Comparison of ENCODE assay signal across 8 cellular contexts in genomic region chrX:48802813-48803261, GRCh38. TPM values are rescaled to one million over a fixed set of nuclear protein-coding genes. Genes with fewer than 3 reads are reported as not detected.
DNase-seq lines count a peak whose midpoint lies in the region; ATAC-seq and TF ChIP-seq lines count a peak whose summit lies in the region.

No MANE protein-coding gene starts in this region.

- no peak for TF ChIP-seq EP300 in sigmoid colon (IDR thresholded peaks at IDR 0.05)

- TF ChIP-seq CTCF in GM12864 (IDR thresholded peaks at IDR 0.05; ENCODE audit: low read depth, low read length, missing control alignments) (no peak), fibroblast of pulmonary artery (IDR thresholded peaks at IDR 0.05; ENCODE audit: low read length, missing control alignments) (no peak), sigmoid colon (IDR thresholded peaks at IDR 0.05) (no peak)

- no peaks in the 10 kb centered on the region for H3K27me3 ChIP-seq in sigmoid colon

- H3K27ac ChIP-seq in sigmoid colon = peak overlapping the region; percentile 86 to 93 (median 92)

- no peak for ATAC-seq in HG02571 (IDR thresholded peaks at IDR 0.05; ENCODE audit: unreplicated experiment)

- DNase-seq in GM12864 (ENCODE audit: low read depth) (no peak), SW480 (ENCODE audit: low spot score) (peak; percentile 27), fibroblast of pulmonary artery (ENCODE audit: low read depth) (no peak), sigmoid colon (no peak), SIG-M5 treated with dmso at 0.1 percent for 504 hours (lab: John Stamatoyannopoulos, UW; ENCODE audit: unreplicated experiment) (no peak), activated gamma-delta T cell treated with Interleukin-2 at 50 U/mL for 16 hours (no peak), erythroblast (lab: John Stamatoyannopoulos, UW) (no peak)

- H3K4me1 ChIP-seq in sigmoid colon = peaks cover 0 to 8% (median 2%) of the 10 kb centered on the region in 4 donors

- H3K36me3 ChIP-seq in sigmoid colon = peaks cover 0 to 8% (median 0%) of the 10 kb centered on the region in 4 donors

- TF ChIP-seq POLR2A in sigmoid colon (IDR thresholded peaks at IDR 0.05) (no peak), erythroblast (IDR thresholded peaks at IDR 0.05; ENCODE audit: low read length) (no peak)

- WGBS in sigmoid colon, 2 donors = 35 to 49% methylated on average over 7 of the region's 7 CpGs

- H3K4me3 ChIP-seq in GM12864 (ENCODE audit: low read depth, low read length) = peak overlapping the region; percentile 63
- H3K4me3 ChIP-seq in fibroblast of pulmonary artery (replicated peaks; ENCODE audit: low read depth, low read length) = peak overlapping the region; percentile 72
- H3K4me3 ChIP-seq in sigmoid colon = peak overlapping the region; percentile 45 to 56 (median 51)

- intact Hi-C loops in sigmoid colon (cut with DNase I) = loop anchor here (2.0 to 10.0 kb wide), 4 partner anchors 88 to 158 kb away; partner anchors contain the start of genes OTUD5 and SUV39H1

- H3K9me3 ChIP-seq in sigmoid colon = no peaks in the 10 kb centered on the region

RNA-seq across cellular contexts. Expression of gene HDAC6, which starts 1.0 kb away (rescaled TPM):
- total RNA-seq in sigmoid colon = 100 to 1,000 TPM in 2 of 4 donors, 10 to 100 TPM in 2; 39.6 to 110 (median 78.3) TPM
- polyA plus RNA-seq in sigmoid colon = 10 to 100 TPM; 22.2 to 69.9 (median 25.2) TPM

RNA-seq across cellular contexts. Expression of gene GATA1, which starts 16.4 kb away (rescaled TPM):
- not detected for total RNA-seq in sigmoid colon
- polyA plus RNA-seq in sigmoid colon = not detected

RNA-seq across cellular contexts. Expression of gene ERAS, which starts 23.5 kb away (rescaled TPM):
- not detected for total RNA-seq in sigmoid colon
- under 1 TPM in 1 of 3 donors, not detected in 2; 0.12 TPM for polyA plus RNA-seq in sigmoid colon

RNA-seq across cellular contexts. Expression of gene PCSK1N, which starts 32.6 kb away (rescaled TPM):
- 10 to 100 TPM in 3 of 4 donors, 1 to 10 TPM in 1; 4.1 to 25.7 (median 21.4) TPM for total RNA-seq in sigmoid colon
- polyA plus RNA-seq in sigmoid colon = 1 to 10 TPM; 2.3 to 6.9 (median 6.0) TPM

RNA-seq across cellular contexts. Expression of gene GLOD5, which starts 41.3 kb away (rescaled TPM):
- not detected for total RNA-seq in sigmoid colon
- polyA plus RNA-seq in sigmoid colon = 10 to 100 TPM in 2 of 3 donors, 1 to 10 TPM in 1; 7.5 to 22.7 (median 10.8) TPM
